In the genomic region with DNA sequence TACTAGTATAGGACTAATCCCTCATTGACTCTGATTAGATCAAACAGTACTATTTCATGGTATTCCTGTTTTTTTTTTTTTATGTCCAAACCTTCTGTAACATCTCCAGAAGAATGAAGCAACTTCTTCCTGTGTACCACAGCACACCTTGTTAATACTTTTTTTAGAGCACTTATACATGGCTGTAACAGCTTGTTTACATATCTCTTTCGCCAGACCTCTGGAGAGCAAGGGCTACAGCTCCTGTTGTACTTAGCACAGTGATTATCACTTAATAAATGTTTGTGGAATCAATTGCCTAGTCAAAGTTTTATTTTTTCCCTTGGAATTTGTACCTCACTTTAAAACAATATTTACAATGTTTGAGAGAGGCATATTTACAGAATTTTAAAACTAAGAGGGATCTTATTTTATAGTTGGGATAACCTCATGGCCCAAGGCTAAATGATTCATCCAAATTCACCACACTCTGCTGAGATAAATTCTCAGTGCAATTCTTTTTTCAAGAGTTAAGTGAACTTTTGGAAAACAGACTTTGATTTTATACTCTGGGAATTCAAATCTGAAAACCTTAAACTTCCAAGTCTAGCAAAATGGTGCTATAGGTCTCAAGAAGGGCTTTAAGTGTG, we compare ENCODE assay signal across 23 cellular contexts. TPM values are rescaled to one million over a fixed set of nuclear protein-coding genes. Genes with fewer than 3 reads are reported as not detected.
DNase-seq lines count a peak whose midpoint lies in the region; ATAC-seq and TF ChIP-seq lines count a peak whose summit lies in the region.
"Had no signal": no experiment of that assay in that cellular context is flagged by ENCODE, and none has a peak within 500 bp of the region (broad histone marks: within the 10 kb centered on the region; RNA-seq: fewer than 3 reads in every experiment).

No MANE protein-coding gene starts in this region.

- in situ Hi-C loops in gastrocnemius medialis (cut with MboI; ENCODE audit: low sequenced_read_pairs in 4 of 4), result no loop called here

- peaks cover 18 to 23% of the 10 kb centered on the region in 2 donors for H3K4me1 ChIP-seq in gastrocnemius medialis

- H3K9me3 ChIP-seq in gastrocnemius medialis, result no peaks in the 10 kb centered on the region
- H3K9me3 ChIP-seq: MG63 had no signal

- H3K4me3 ChIP-seq in gastrocnemius medialis, result no peak overlapping the region
- H3K4me3 ChIP-seq: GM23338, lung, MG63 had no signal

- H3K27ac Mint-ChIP-seq in nephron progenitor cell, result no peak overlapping the region
- no peak overlapping the region for H3K27ac Mint-ChIP-seq in stimulated activated naive B cell treated with anti-CD40 and anti-IgM and Interleukin-4, amounts not matched to agents 10 μg/mL and 1 μg/mL and 100 μg/mL, for 72 hours
- H3K27ac Mint-ChIP-seq: activated CD8-positive, alpha-beta T cell treated with anti-CD3 and anti-CD28 coated beads for 36 hours; activated naive CD4-positive, alpha-beta T cell treated with anti-CD3 and anti-CD28 coated beads, Interleukin-2, amount 10 ng/mL, durations not matched to agents 7 days and 5 days; activated T-cell treated with anti-CD3 and anti-CD28 coated beads, Interleukin-2, amount 50 U/mL, for 24 hours; B cell; GM23338; T-helper 1 cell treated with Interleukin-12 subunit alpha and Interleukin-12 subunit beta and Interleukin-4 antibody, amounts not matched to agents 30 μg/mL and 1 μg/mL, for 36 hours had no signal

- no peaks in the 10 kb centered on the region for H3K9me3 Mint-ChIP-seq in nephron progenitor cell
- no peaks in the 10 kb centered on the region for H3K9me3 Mint-ChIP-seq in stimulated activated naive B cell treated with anti-CD40 and anti-IgM and Interleukin-4, amounts not matched to agents 10 μg/mL and 1 μg/mL and 100 μg/mL, for 72 hours
- H3K9me3 Mint-ChIP-seq: activated CD8-positive, alpha-beta T cell treated with anti-CD3 and anti-CD28 coated beads for 36 hours; activated naive CD4-positive, alpha-beta T cell treated with anti-CD3 and anti-CD28 coated beads, Interleukin-2, amount 10 ng/mL, durations not matched to agents 7 days and 5 days; activated T-cell treated with anti-CD3 and anti-CD28 coated beads, Interleukin-2, amount 50 U/mL, for 24 hours; GM23338; naive B cell; T-helper 1 cell treated with Interleukin-12 subunit alpha and Interleukin-12 subunit beta and Interleukin-4 antibody, amounts not matched to agents 30 μg/mL and 1 μg/mL, for 36 hours had no signal

- peak overlapping the region; percentile 55 for H3K27ac ChIP-seq in VCaP
- peak overlapping the region; percentile 9 to 73 (median 64) for H3K27ac ChIP-seq in gastrocnemius medialis

- H3K27me3 ChIP-seq in gastrocnemius medialis, result no peaks in the 10 kb centered on the region

- TF ChIP-seq POLR2A in gastrocnemius medialis (IDR thresholded peaks at IDR 0.05), result no peak

- no peak overlapping the region for H3K4me3 Mint-ChIP-seq in nephron progenitor cell
- H3K4me3 Mint-ChIP-seq in stimulated activated naive B cell treated with anti-CD40 and anti-IgM and Interleukin-4, amounts not matched to agents 10 μg/mL and 1 μg/mL and 100 μg/mL, for 72 hours, result no peak overlapping the region
- H3K4me3 Mint-ChIP-seq: activated CD8-positive, alpha-beta T cell treated with anti-CD3 and anti-CD28 coated beads for 36 hours; activated naive CD4-positive, alpha-beta T cell treated with anti-CD3 and anti-CD28 coated beads, Interleukin-2, amount 10 ng/mL, durations not matched to agents 7 days and 5 days; activated T-cell treated with anti-CD3 and anti-CD28 coated beads, Interleukin-2, amount 50 U/mL, for 24 hours; B cell; GM23338; naive B cell; T-helper 1 cell treated with Interleukin-12 subunit alpha and Interleukin-12 subunit beta and Interleukin-4 antibody, amounts not matched to agents 30 μg/mL and 1 μg/mL, for 36 hours had no signal

- DNase-seq in H4 (ENCODE audit: low spot score), result peak; percentile 38
- DNase-seq in left ventricle myocardium superior, result no peak
- DNase-seq in gastrocnemius medialis, result no peak
- DNase-seq in nephron progenitor cell, result no peak
- DNase-seq in stimulated activated naive B cell treated with anti-CD40 and anti-IgM and Interleukin-4, amounts not matched to agents 10 μg/mL and 1 μg/mL and 100 μg/mL, for 72 hours, result no peak
- no peak for DNase-seq in iPS-NIHi11 (ENCODE audit: low spot score)
- DNase-seq: activated CD8-positive, alpha-beta T cell treated with anti-CD3 and anti-CD28 coated beads for 36 hours; activated naive CD4-positive, alpha-beta T cell treated with anti-CD3 and anti-CD28 coated beads, Interleukin-2, amount 10 ng/mL, durations not matched to agents 7 days and 5 days; activated T-cell treated with anti-CD3 and anti-CD28 coated beads, Interleukin-2, amount 50 U/mL, for 24 hours; aorta; foreskin melanocyte; MG63; naive B cell; NCI-H226; posterior cingulate gyrus; SIG-M5; stimulated activated CD4-positive, alpha-beta T cell treated with anti-CD3 and anti-CD28 coated beads, Interleukin-4, amount 100 ng/mL, for 24 hours had no signal

- peaks cover 85% of the 10 kb centered on the region for H3K27me3 Mint-ChIP-seq in nephron progenitor cell (ENCODE audit: low read depth, poor library complexity)
- H3K27me3 Mint-ChIP-seq in stimulated activated naive B cell treated with anti-CD40 and anti-IgM and Interleukin-4, amounts not matched to agents 10 μg/mL and 1 μg/mL and 100 μg/mL, for 72 hours, result peaks cover 0 to 9% of the 10 kb centered on the region in 2 donors
- H3K27me3 Mint-ChIP-seq: activated T-cell treated with anti-CD3 and anti-CD28 coated beads, Interleukin-2, amount 50 U/mL, for 24 hours had no signal

- H3K4me1 Mint-ChIP-seq in nephron progenitor cell, result peaks cover 26% of the 10 kb centered on the region
- H3K4me1 Mint-ChIP-seq in stimulated activated naive B cell treated with anti-CD40 and anti-IgM and Interleukin-4, amounts not matched to agents 10 μg/mL and 1 μg/mL and 100 μg/mL, for 72 hours, result peaks cover 4% of the 10 kb centered on the region in 2 donors
- H3K4me1 Mint-ChIP-seq: activated naive CD4-positive, alpha-beta T cell treated with anti-CD3 and anti-CD28 coated beads, Interleukin-2, amount 10 ng/mL, durations not matched to agents 7 days and 5 days; GM23338 had no signal

- H3K36me3 Mint-ChIP-seq in nephron progenitor cell (ENCODE audit: low read depth), result no peaks in the 10 kb centered on the region
- no peaks in the 10 kb centered on the region for H3K36me3 Mint-ChIP-seq in stimulated activated naive B cell treated with anti-CD40 and anti-IgM and Interleukin-4, amounts not matched to agents 10 μg/mL and 1 μg/mL and 100 μg/mL, for 72 hours
- H3K36me3 Mint-ChIP-seq: activated naive CD4-positive, alpha-beta T cell treated with anti-CD3 and anti-CD28 coated beads, Interleukin-2, amount 10 ng/mL, durations not matched to agents 7 days and 5 days; naive B cell had no signal

- intact Hi-C loops in left ventricle myocardium superior (cut with micrococcal nuclease) (no loop called here), gastrocnemius medialis (cut with DNase I; ENCODE audit: low total_unique reads) (no loop called here)

- no peaks in the 10 kb centered on the region for H3K36me3 ChIP-seq in gastrocnemius medialis
- H3K36me3 ChIP-seq: MG63 had no signal

- TF ChIP-seq CTCF in VCaP (conservative IDR thresholded peaks at IDR 0.05) (no peak), gastrocnemius medialis (IDR thresholded peaks at IDR 0.05 in 4 of 5, conservative IDR thresholded peaks at IDR 0.05 in 1 of 5) (no peak), nephron progenitor cell (IDR thresholded peaks at IDR 0.05) (no peak)

- ATAC-seq in left ventricle myocardium superior (peak; percentile 80), gastrocnemius medialis (peak in 1 of 2 donors; percentile 97), GM18511 (IDR thresholded peaks at IDR 0.05; ENCODE audit: unreplicated experiment) (no peak)
- ATAC-seq in stimulated activated naive B cell treated with anti-CD40 and anti-IgM and Interleukin-4, amounts not matched to agents 10 μg/mL and 1 μg/mL and 100 μg/mL, for 72 hours (replicated peaks), result no peak
- ATAC-seq: activated CD8-positive, alpha-beta T cell treated with anti-CD3 and anti-CD28 coated beads for 36 hours; GM23338 had no signal

RNA-seq across cellular contexts. Expression of a gene that starts 9.1 kb away (rescaled TPM):
- total RNA-seq in H4 (2014; rRNA removed; shearing (Covaris generic)), result 0.78 and 1.2 TPM in 2 replicates
- 56.4 TPM for total RNA-seq in left ventricle myocardium superior
- total RNA-seq in gastrocnemius medialis, result 10 to 100 TPM; 18.0 to 92.1 (median 35.3) TPM
